Comparison of ENCODE assay signal across 8 cellular contexts in genomic region chr13:48532146-48532472, GRCh38. TPM values are rescaled to one million over a fixed set of nuclear protein-coding genes. Genes with fewer than 3 reads are reported as not detected.
DNase-seq lines count a peak whose midpoint lies in the region; ATAC-seq, FAIRE-seq and TF ChIP-seq lines count a peak whose summit lies in the region.

No MANE protein-coding gene starts in this region.

- H4K20me1 ChIP-seq in Loucy (ENCODE audit: insufficient read depth, low read length, poor library complexity, severe bottlenecking), result no peaks in the 10 kb centered on the region

- H3K9me2 ChIP-seq in Loucy (replicated peaks; ENCODE audit: low read depth, low read length), result no peaks in the 10 kb centered on the region

- H3K4me2 ChIP-seq in Loucy (ENCODE audit: low read depth, low read length, poor library complexity, severe bottlenecking), result peak overlapping the region; percentile 92

- FAIRE-seq in bronchial epithelial cell (lab: Jason Lieb, UNC), result no peak

- no peaks in the 10 kb centered on the region for H3K36me3 ChIP-seq in Loucy (ENCODE audit: insufficient read depth, low read length)
- H3K36me3 ChIP-seq in bronchial epithelial cell (ENCODE audit: control insufficient read depth, insufficient read depth, low read length), result no peaks in the 10 kb centered on the region
- no peaks in the 10 kb centered on the region for H3K36me3 ChIP-seq in left lung

- H3K4me3 ChIP-seq in Loucy (ENCODE audit: low read length, poor library complexity, severe bottlenecking) (peak overlapping the region; percentile 93), bronchial epithelial cell (ENCODE audit: low read depth, low read length) (peak overlapping the region; percentile 74), left lung (peak overlapping the region; percentile 59 to 62)

- peaks cover 60% of the 10 kb centered on the region for H3K4me1 ChIP-seq in Loucy (ENCODE audit: insufficient read depth, low read length, poor library complexity, severe bottlenecking)
- H3K4me1 ChIP-seq in left lung, result peaks cover 4 to 35% of the 10 kb centered on the region in 2 donors

- intact Hi-C loops in left lung (cut with DNase I), result no loop called here

- peak; percentile 72 for DNase-seq in DMS153 treated with DMSO at 0.1 percent for 48 hours (lab: John Stamatoyannopoulos, UW; ENCODE audit: unreplicated experiment)
- DNase-seq in DMS153 (lab: John Stamatoyannopoulos, UW), result no peak
- no peak for DNase-seq in bronchial epithelial cell (ENCODE audit: low read depth)
- DNase-seq in left lung, result peak in 1 of 2 donors; percentile 43
- peak in 5 of 49 donors; percentile 54 to 72 (median 59) for DNase-seq in substantia nigra (lab: John Stamatoyannopoulos, UW)

- TF ChIP-seq CTCF in Loucy (conservative IDR thresholded peaks at IDR 0.05; ENCODE audit: low read length) (no peak), bronchial epithelial cell (IDR thresholded peaks at IDR 0.05; ENCODE audit: insufficient read depth, low read length, severe bottlenecking) (no peak), left lung (IDR thresholded peaks at IDR 0.05) (no peak)

- H3F3A ChIP-seq in Loucy (ENCODE audit: low read depth), result peaks cover 6% of the 10 kb centered on the region; the same call in 1 of the 2 replicates

- peak overlapping the region; percentile 93 for H2AFZ ChIP-seq in Loucy (ENCODE audit: low read length)

- H3K79me2 ChIP-seq in Loucy (ENCODE audit: insufficient read depth, low read length), result peaks cover 52% of the 10 kb centered on the region

- H3K27ac ChIP-seq in left lung, result peak overlapping the region; percentile 95 to 97
- peak overlapping the region; percentile 96 for H3K27ac ChIP-seq in substantia nigra (ENCODE audit: low read depth, low read length, poor library complexity, severe bottlenecking)

- H3K9me3 ChIP-seq in Loucy (ENCODE audit: insufficient read depth, low read depth, low read length), result peaks cover under 1% of the 10 kb centered on the region; the same call in 1 of the 2 replicates
- H3K9me3 ChIP-seq in left lung, result no peaks in the 10 kb centered on the region

- ATAC-seq in left lung (peak; percentile 38), HG02970 (IDR thresholded peaks at IDR 0.05; ENCODE audit: low FRiP score, unreplicated experiment) (no peak), GM21737 (IDR thresholded peaks at IDR 0.05; ENCODE audit: unreplicated experiment) (no peak)

- H3K27me3 ChIP-seq in Loucy (ENCODE audit: insufficient read depth, low read length, poor library complexity, severe bottlenecking) (no peaks in the 10 kb centered on the region), bronchial epithelial cell (ENCODE audit: control insufficient read depth, insufficient read depth, low read length) (no peaks in the 10 kb centered on the region), left lung (no peaks in the 10 kb centered on the region)

- H3K9ac ChIP-seq in Loucy (ENCODE audit: low read depth, low read length, poor library complexity, severe bottlenecking), result peak overlapping the region; percentile 98

RNA-seq across cellular contexts. Expression of gene RCBTB2, which starts 0.8 kb away (rescaled TPM):
- 1.8 and 4.7 TPM in 2 replicates for total RNA-seq in bronchial epithelial cell
- total RNA-seq in left lung, result 10 to 100 TPM; 17.1 to 17.2 TPM
